In the genomic region with DNA sequence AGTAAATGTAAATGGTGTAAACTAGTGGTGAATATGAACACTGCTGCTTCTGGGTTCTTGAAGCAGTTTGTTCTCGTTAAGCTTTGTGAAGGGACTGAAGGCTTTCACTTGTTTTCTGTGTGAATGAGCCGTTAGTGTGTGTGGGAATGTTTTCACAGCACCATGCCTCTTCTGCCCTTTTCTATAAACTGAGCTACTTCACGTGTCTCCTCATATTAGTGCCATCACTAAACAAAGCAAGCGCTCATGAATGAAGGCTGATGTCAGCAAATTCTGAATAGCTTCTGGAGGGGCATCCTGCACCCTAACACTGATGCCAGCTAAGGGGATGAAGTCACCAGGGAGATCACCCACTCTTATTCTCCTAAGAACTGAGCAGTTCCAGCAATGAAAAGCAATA, we compare ENCODE assay signal across 15 cellular contexts.
"Had no signal": no experiment of that assay in that cellular context is flagged by ENCODE, and none has a peak within 500 bp of the region (broad histone marks: within the 10 kb centered on the region; RNA-seq: fewer than 3 reads in every experiment).

No MANE protein-coding gene starts in this region.

- H3K27ac Mint-ChIP-seq: activated T-helper 17 cell treated with anti-CD3 and anti-CD28 coated beads, Interleukin-2, amount 50 U/mL, for 72 hours had no signal

- H3K9ac ChIP-seq: parathyroid adenoma had no signal

- H3K79me2 ChIP-seq: parathyroid adenoma had no signal

- ATAC-seq: activated T-helper 17 cell treated with anti-CD3 and anti-CD28 coated beads, Interleukin-2, amount 50 U/mL, for 72 hours; left ventricle myocardium superior had no signal

- H3K4me1 Mint-ChIP-seq: activated T-helper 17 cell treated with anti-CD3 and anti-CD28 coated beads, Interleukin-2, amount 50 U/mL, for 72 hours had no signal

- H3K9me3 Mint-ChIP-seq: activated T-helper 17 cell treated with anti-CD3 and anti-CD28 coated beads, Interleukin-2, amount 50 U/mL, for 72 hours had no signal

- H3K4me1 ChIP-seq: parathyroid adenoma had no signal

- H3K4me3 ChIP-seq: skin epidermis had no signal

- DNase-seq: activated CD4-positive, CD25-positive, alpha-beta regulatory T cell treated with anti-CD3 and anti-CD28 coated beads, Interleukin-2, amount 50 U/mL, for 72 hours; activated naive CD4-positive, alpha-beta T cell treated with Interleukin-2 at 50 U/mL for 16 hours; aorta; glutamatergic neuron; kidney glomerular epithelial cell; left ventricle myocardium superior; stimulated activated CD4-positive, alpha-beta T cell treated with anti-CD3 and anti-CD28 coated beads, Interleukin-15, amount 100 ng/mL, for 24 hours; stimulated activated CD4-positive, alpha-beta T cell treated with anti-CD3 and anti-CD28 coated beads, Interleukin-4, amount 100 ng/mL, for 4 hours; stimulated activated CD8-positive, alpha-beta memory T cell treated with anti-CD3 and anti-CD28 coated beads, Interleukin-4, amount 100 ng/mL, for 48 hours; stimulated activated naive CD4-positive, alpha-beta T cell treated with Interleukin-2 at 50 U/mL for 16 hours; T-helper 9 cell; trophoblast cell had no signal

- H3K27ac ChIP-seq: parathyroid adenoma, skin epidermis had no signal

- H3K4me3 Mint-ChIP-seq: activated T-helper 17 cell treated with anti-CD3 and anti-CD28 coated beads, Interleukin-2, amount 50 U/mL, for 72 hours had no signal

- H2AFZ ChIP-seq: parathyroid adenoma had no signal

- H3K27me3 Mint-ChIP-seq: activated T-helper 17 cell treated with anti-CD3 and anti-CD28 coated beads, Interleukin-2, amount 50 U/mL, for 72 hours had no signal
